31 cellular contexts compared by ENCODE assay signal in genomic region chr2:97677480-97677879, GRCh38. TPM values are rescaled to one million over a fixed set of nuclear protein-coding genes. Genes with fewer than 3 reads are reported as not detected.
"Had no signal": no experiment of that assay in that cellular context is flagged by ENCODE, and none has a peak within 500 bp of the region (broad histone marks: within the 10 kb centered on the region; RNA-seq: fewer than 3 reads in every experiment).

No MANE protein-coding gene starts in this region.

- H3K9me3 ChIP-seq: gastroesophageal sphincter had no signal

- H3K27me3 Mint-ChIP-seq: activated B cell treated with CpG ODN at 0.5 μM for 24 hours; activated naive CD8-positive, alpha-beta T cell; activated T-helper 17 cell treated with anti-CD3 and anti-CD28 coated beads, Interleukin-2, amount 50 U/mL, for 72 hours; dendritic cell treated with granulocyte-macrophage colony-stimulating factor and Interleukin-4, amounts not matched to agents 40 ng/mL and 50 ng/mL, for 4 days had no signal

- H3K4me3 ChIP-seq: coronary artery, esophagus muscularis mucosa, gastroesophageal sphincter had no signal

- ATAC-seq: activated CD8-positive, alpha-beta T cell treated with anti-CD3 and anti-CD28 coated beads for 36 hours; gastroesophageal sphincter; T-helper 17 cell had no signal

- H3K4me3 Mint-ChIP-seq: activated B cell treated with CpG ODN at 0.5 μM for 24 hours; activated CD8-positive, alpha-beta T cell treated with anti-CD3 and anti-CD28 coated beads for 36 hours; activated naive CD8-positive, alpha-beta T cell; activated T-cell treated with anti-CD3 and anti-CD28 coated beads, Interleukin-2, amount 50 U/mL, for 4 hours; central memory CD8-positive, alpha-beta T cell; dendritic cell treated with granulocyte-macrophage colony-stimulating factor and Interleukin-4, amounts not matched to agents 40 ng/mL and 50 ng/mL, for 4 days; T-helper 17 cell; T-helper 2 cell treated with Interferon-gamma antibody and Interleukin-4, amounts not matched to agents 5 μg/mL and 100 μg/mL, for 36 hours had no signal

- H3K36me3 ChIP-seq: brain microvascular endothelial cell, gastroesophageal sphincter, WERI-Rb-1 had no signal

- H3K27ac Mint-ChIP-seq: activated B cell treated with CpG ODN at 0.5 μM for 24 hours; activated CD8-positive, alpha-beta T cell treated with anti-CD3 and anti-CD28 coated beads for 36 hours; activated naive CD8-positive, alpha-beta T cell; dendritic cell treated with granulocyte-macrophage colony-stimulating factor and Interleukin-4, amounts not matched to agents 40 ng/mL and 50 ng/mL, for 4 days; T-helper 17 cell; T-helper 2 cell treated with Interferon-gamma antibody and Interleukin-4, amounts not matched to agents 5 μg/mL and 100 μg/mL, for 36 hours had no signal

- H3K27me3 ChIP-seq: brain microvascular endothelial cell, esophagus muscularis mucosa, gastroesophageal sphincter had no signal

- H3K4me1 ChIP-seq: esophagus muscularis mucosa, gastroesophageal sphincter had no signal

- H3K4me1 Mint-ChIP-seq: central memory CD8-positive, alpha-beta T cell had no signal

- H3K27ac ChIP-seq: brain microvascular endothelial cell, coronary artery, esophagus muscularis mucosa, gastroesophageal sphincter, WERI-Rb-1 had no signal

- H3K9me3 Mint-ChIP-seq: activated B cell treated with CpG ODN at 0.5 μM for 24 hours; activated CD8-positive, alpha-beta T cell treated with anti-CD3 and anti-CD28 coated beads for 36 hours; activated T-cell treated with anti-CD3 and anti-CD28 coated beads, Interleukin-2, amount 50 U/mL, for 4 hours; activated T-helper 17 cell treated with anti-CD3 and anti-CD28 coated beads, Interleukin-2, amount 50 U/mL, for 72 hours; central memory CD8-positive, alpha-beta T cell; dendritic cell treated with granulocyte-macrophage colony-stimulating factor and Interleukin-4, amounts not matched to agents 40 ng/mL and 50 ng/mL, for 4 days; T-helper 2 cell treated with Interferon-gamma antibody and Interleukin-4, amounts not matched to agents 5 μg/mL and 100 μg/mL, for 36 hours had no signal

- DNase-seq: activated B cell treated with CpG ODN at 0.5 μM for 24 hours; activated CD4-positive, alpha-beta T cell treated with anti-CD3 and anti-CD28 coated beads for 48 hours; activated CD4-positive, alpha-beta T cell treated with anti-CD3 and anti-CD28 coated beads, Interleukin-2, amount 50 U/mL, for 1 hour; activated CD4-positive, alpha-beta T cell treated with anti-CD3 and anti-CD28 coated beads, Interleukin-2, amount 50 U/mL, for 48 hours; activated CD8-positive, alpha-beta memory T cell treated with anti-CD3 and anti-CD28 coated beads for 24 hours; activated CD8-positive, alpha-beta T cell treated with anti-CD3 and anti-CD28 coated beads for 36 hours; activated effector memory CD4-positive, alpha-beta T cell treated with Interleukin-2 at 50 U/mL for 16 hours; activated gamma-delta T cell treated with Interleukin-2 at 50 U/mL for 16 hours; activated naive CD4-positive, alpha-beta T cell treated with anti-CD3 and anti-CD28 coated beads, Interleukin-2, amount 50 U/mL, for 16 hours; activated naive CD4-positive, alpha-beta T cell treated with Interleukin-2 at 50 U/mL for 16 hours; activated T-cell treated with anti-CD3 and anti-CD28 coated beads, Interleukin-2, amount 50 U/mL, for 4 hours; amniotic stem cell; anterior cingulate cortex; brain microvascular endothelial cell; effector CD8-positive, alpha-beta T cell; erythroblast; foreskin melanocyte; T-helper 1 cell; T-helper 17 cell; T1000; WERI-Rb-1 had no signal

RNA-seq across cellular contexts. Expression of gene ZAP70, which starts 35.9 kb away (rescaled TPM):
- total RNA-seq: bronchial epithelial cell, fibroblast of villous mesenchyme had no signal
